ENCODE assay signal across 9 cellular contexts in genomic region chr20:50788045-50788867, GRCh38. TPM values are rescaled to one million over a fixed set of nuclear protein-coding genes. Genes with fewer than 3 reads are reported as not detected.
A peak's percentile ranks its signal among the peaks of the same experiment; 100 is the strongest.
DNase-seq lines count a peak whose midpoint lies in the region; ATAC-seq and TF ChIP-seq lines count a peak whose summit lies in the region.
"Had no signal": no experiment of that assay in that cellular context is flagged by ENCODE, and none has a peak within 500 bp of the region (broad histone marks: within the 10 kb centered on the region; RNA-seq: fewer than 3 reads in every experiment).

No MANE protein-coding gene starts in this region.

- no peak for TF ChIP-seq POLR2A in tibial nerve (IDR thresholded peaks at IDR 0.05)

- peak; percentile 16 for DNase-seq in NOMO-1 treated with DMSO at 0.1 percent for 48 hours (lab: John Stamatoyannopoulos, UW; ENCODE audit: unreplicated experiment)
- DNase-seq in NOMO-1 treated with dmso at 0.1 percent for 144 hours (lab: John Stamatoyannopoulos, UW; ENCODE audit: unreplicated experiment) = no peak
- peak; percentile 58 for DNase-seq in RKO (ENCODE audit: low spot score)
- peak; percentile 36 for DNase-seq in globus pallidus (ENCODE audit: low spot score)
- peak in 1 of 2 donors; percentile 46 for DNase-seq in tibial nerve (ENCODE audit: low spot score in 2 of 2)
- DNase-seq in middle frontal gyrus (ENCODE audit: extremely low spot score, low spot score) = no peak
- DNase-seq in activated CD8-positive, alpha-beta memory T cell treated with anti-CD3 and anti-CD28 coated beads, Interleukin-2, amount 10 ng/mL, durations not matched to agents 7 days and 5 days = no peak
- no peak for DNase-seq in SHP77 (lab: John Stamatoyannopoulos, UW)
- DNase-seq: T-helper 2 cell had no signal

- TF ChIP-seq CTCF in tibial nerve (IDR thresholded peaks at IDR 0.05) = peak in 3 of 5 experiments; percentile 40 to 58 (median 46)

- H3K9me3 ChIP-seq in tibial nerve = no peaks in the 10 kb centered on the region

- H3K4me3 Mint-ChIP-seq in activated CD8-positive, alpha-beta memory T cell treated with anti-CD3 and anti-CD28 coated beads, Interleukin-2, amount 10 ng/mL, durations not matched to agents 7 days and 5 days = no peak overlapping the region

- H3K27me3 Mint-ChIP-seq in activated CD8-positive, alpha-beta memory T cell treated with anti-CD3 and anti-CD28 coated beads, Interleukin-2, amount 10 ng/mL, durations not matched to agents 7 days and 5 days = peaks cover 2% of the 10 kb centered on the region

- WGBS in tibial nerve, 2 donors = 30 to 32% methylated on average over 17 of the region's 17 CpGs

- TF ChIP-seq EP300 in tibial nerve (IDR thresholded peaks at IDR 0.05) = no peak

- peak overlapping the region; percentile 36 to 95 (median 76) for H3K27ac ChIP-seq in tibial nerve

- H3K4me1 Mint-ChIP-seq in activated CD8-positive, alpha-beta memory T cell treated with anti-CD3 and anti-CD28 coated beads, Interleukin-2, amount 10 ng/mL, durations not matched to agents 7 days and 5 days = peaks cover 10% of the 10 kb centered on the region

- H3K36me3 Mint-ChIP-seq in activated CD8-positive, alpha-beta memory T cell treated with anti-CD3 and anti-CD28 coated beads, Interleukin-2, amount 10 ng/mL, durations not matched to agents 7 days and 5 days = no peaks in the 10 kb centered on the region

- CTCF ChIA-PET in activated CD8-positive, alpha-beta memory T cell treated with anti-CD3 and anti-CD28 coated beads, Interleukin-2, amount 10 ng/mL, durations not matched to agents 7 days and 5 days (lab: Charles Lee) = interaction anchor here (0.6 to 1.3 kb wide), 7 partner anchors 9 to 205 kb away, joined by 3 to 5 read pairs (median 3); no protein-coding TSS in a partner anchor

- no peak overlapping the region for H3K4me3 ChIP-seq in tibial nerve

- no peak overlapping the region for H3K27ac Mint-ChIP-seq in activated CD8-positive, alpha-beta memory T cell treated with anti-CD3 and anti-CD28 coated beads, Interleukin-2, amount 10 ng/mL, durations not matched to agents 7 days and 5 days

- peaks cover 0 to 32% (median 17%) of the 10 kb centered on the region in 4 donors for H3K4me1 ChIP-seq in tibial nerve

- H3K27me3 ChIP-seq in tibial nerve = no peaks in the 10 kb centered on the region

- no peaks in the 10 kb centered on the region for H3K9me3 Mint-ChIP-seq in activated CD8-positive, alpha-beta memory T cell treated with anti-CD3 and anti-CD28 coated beads, Interleukin-2, amount 10 ng/mL, durations not matched to agents 7 days and 5 days (ENCODE audit: low read depth)

- ATAC-seq in activated CD8-positive, alpha-beta memory T cell treated with anti-CD3 and anti-CD28 coated beads, Interleukin-2, amount 10 ng/mL, durations not matched to agents 7 days and 5 days = no peak

- no peaks in the 10 kb centered on the region for H3K36me3 ChIP-seq in tibial nerve

RNA-seq across cellular contexts. Expression of gene BCAS4, which starts 6.6 kb away (rescaled TPM):
- under 1 TPM; 0.30 to 0.84 (median 0.51) TPM for total RNA-seq in tibial nerve
- 10 to 100 TPM; 37.6 to 44.8 TPM for total RNA-seq in activated CD8-positive, alpha-beta memory T cell treated with anti-CD3 and anti-CD28 coated beads, Interleukin-2, amount 10 ng/mL, durations not matched to agents 7 days and 5 days

RNA-seq across cellular contexts. Expression of gene PARD6B, which starts 56.9 kb away (rescaled TPM):
- total RNA-seq in tibial nerve = 1 to 10 TPM; 2.4 to 3.8 (median 3.5) TPM
- total RNA-seq in activated CD8-positive, alpha-beta memory T cell treated with anti-CD3 and anti-CD28 coated beads, Interleukin-2, amount 10 ng/mL, durations not matched to agents 7 days and 5 days = 1 to 10 TPM; 4.2 to 4.6 TPM

Comparison
In these comparisons a context has a peak if more than half of its experiments do, and no peak if none do; other contexts are left out.
1. DNase-seq: peak in NOMO-1 treated with DMSO at 0.1 percent for 48 hours (single experiment), RKO (single experiment) and globus pallidus (single experiment); none in NOMO-1 treated with dmso at 0.1 percent for 144 hours (single experiment), middle frontal gyrus (single experiment), activated CD8-positive, alpha-beta memory T cell treated with anti-CD3 and anti-CD28 coated beads, Interleukin-2, amount 10 ng/mL, durations not matched to agents 7 days and 5 days (single experiment) and SHP77 (0 of 2).
2. RNA of gene BCAS4, which starts 6.6 kb away (total RNA-seq): 37.6 to 44.8 TPM in activated CD8-positive, alpha-beta memory T cell treated with anti-CD3 and anti-CD28 coated beads, Interleukin-2, amount 10 ng/mL, durations not matched to agents 7 days and 5 days; 0.30 to 0.84 TPM in tibial nerve; every median in the first group is over 10 times any median in the second.